In genomic region chr5:10839118-10839517, GRCh38 we compare ENCODE assay signal across 27 cellular contexts.
"Had no signal": no experiment of that assay in that cellular context is flagged by ENCODE, and none has a peak within 500 bp of the region (broad histone marks: within the 10 kb centered on the region; RNA-seq: fewer than 3 reads in every experiment).

No MANE protein-coding gene starts in this region.

- DNase-seq: activated CD4-positive, alpha-beta memory T cell treated with anti-CD3 and anti-CD28 coated beads for 36 hours; activated CD4-positive, alpha-beta T cell treated with anti-CD3 and anti-CD28 coated beads for 36 hours; activated CD4-positive, CD25-positive, alpha-beta regulatory T cell; activated CD4-positive, CD25-positive, alpha-beta regulatory T cell treated with anti-CD3 and anti-CD28 coated beads, Interleukin-2, amount 50 U/mL, for 72 hours; activated CD8-positive, alpha-beta memory T cell treated with anti-CD3 and anti-CD28 coated beads, Interleukin-2, amount 10 ng/mL, durations not matched to agents 7 days and 5 days; activated CD8-positive, alpha-beta memory T cell treated with anti-CD3 and anti-CD28 coated beads, Interleukin-2, amount 50 U/mL, for 4 hours; activated CD8-positive, alpha-beta T cell treated with anti-CD3 and anti-CD28 coated beads, Interleukin-2, amount 10 ng/mL, durations not matched to agents 7 days and 5 days; activated effector memory CD4-positive, alpha-beta T cell treated with anti-CD3 and anti-CD28 coated beads, Interleukin-2, amount 50 U/mL, for 16 hours; activated naive CD4-positive, alpha-beta T cell treated with anti-CD3 and anti-CD28 coated beads for 36 hours; activated naive CD8-positive, alpha-beta T cell treated with anti-CD3 and anti-CD28 coated beads for 36 hours; activated naive CD8-positive, alpha-beta T cell treated with anti-CD3 and anti-CD28 coated beads, Interleukin-2, amount 50 U/mL, for 24 hours; activated T-cell treated with anti-CD3 and anti-CD28 coated beads, Interleukin-2, amount 50 U/mL, for 1 hour; activated T-cell treated with anti-CD3 and anti-CD28 coated beads, Interleukin-2, amount 50 U/mL, for 48 hours; amniotic stem cell; aorta; central memory CD4-positive, alpha-beta T cell; cerebellar nuclear complex; colonic mucosa; effector CD8-positive, alpha-beta T cell; foreskin melanocyte; T-helper 2 cell had no signal

- H3K9me3 ChIP-seq: breast epithelium, colonic mucosa had no signal

- H3K36me3 ChIP-seq: breast epithelium, cardiac muscle cell, colonic mucosa, gastroesophageal sphincter had no signal

- ATAC-seq: activated CD4-positive, alpha-beta T cell treated with anti-CD3 and anti-CD28 coated beads for 36 hours; activated CD8-positive, alpha-beta memory T cell treated with anti-CD3 and anti-CD28 coated beads, Interleukin-2, amount 10 ng/mL, durations not matched to agents 7 days and 5 days; activated CD8-positive, alpha-beta T cell treated with anti-CD3 and anti-CD28 coated beads, Interleukin-2, amount 10 ng/mL, durations not matched to agents 7 days and 5 days; activated naive CD8-positive, alpha-beta T cell treated with anti-CD3 and anti-CD28 coated beads, Interleukin-2, amount 50 U/mL, for 24 hours; gastroesophageal sphincter had no signal

- H3K4me3 ChIP-seq: breast epithelium, cardiac muscle cell, colonic mucosa, gastroesophageal sphincter had no signal

- H3K27me3 ChIP-seq: breast epithelium, cardiac muscle cell, colonic mucosa had no signal

- FAIRE-seq: endometrium, endothelial cell of umbilical vein had no signal

- H3K4me1 ChIP-seq: breast epithelium, colonic mucosa, gastroesophageal sphincter had no signal

- H3K27ac ChIP-seq: breast epithelium, cardiac muscle cell, colonic mucosa, epithelial cell of prostate, gastroesophageal sphincter had no signal
